30 cellular contexts compared by ENCODE assay signal in genomic region chr3:165749241-165749640, GRCh38.
"Had no signal": no experiment of that assay in that cellular context is flagged by ENCODE, and none has a peak within 500 bp of the region (broad histone marks: within the 10 kb centered on the region; RNA-seq: fewer than 3 reads in every experiment).

No MANE protein-coding gene starts in this region.

- H3K36me3 Mint-ChIP-seq: immature natural killer cell; mesothelial cell of epicardium; naive B cell; natural killer cell; neural progenitor cell; stimulated activated effector memory CD8-positive, alpha-beta T cell treated with anti-CD3 and anti-CD28 coated beads, Interleukin-12 subunit alpha, Interleukin-12 subunit beta, amount 100 ng/mL, for 72 hours had no signal

- H3K36me3 ChIP-seq: left lung, lower lobe of right lung, neural progenitor cell, neutrophil, ovary, spleen, suprapubic skin, thoracic aorta, tibial artery, upper lobe of right lung had no signal

- ATAC-seq: left colon; left lung; lower lobe of right lung; natural killer cell; right cardiac atrium; sciatic nerve; stimulated activated effector memory CD8-positive, alpha-beta T cell treated with anti-CD3 and anti-CD28 coated beads, Interleukin-12 subunit alpha, Interleukin-12 subunit beta, amount 100 ng/mL, for 72 hours; upper lobe of right lung had no signal

- H3K4me1 Mint-ChIP-seq: immature natural killer cell; naive B cell; natural killer cell; neural progenitor cell; stimulated activated effector memory CD8-positive, alpha-beta T cell treated with anti-CD3 and anti-CD28 coated beads, Interleukin-12 subunit alpha, Interleukin-12 subunit beta, amount 100 ng/mL, for 72 hours had no signal

- H3K4me1 ChIP-seq: left lung, lower lobe of right lung, neural progenitor cell, spleen, suprapubic skin, tibial artery, upper lobe of right lung had no signal

- H3K27ac Mint-ChIP-seq: immature natural killer cell; mesothelial cell of epicardium; naive B cell; natural killer cell; nephron progenitor cell; neural progenitor cell; progenitor cell of endocrine pancreas; stimulated activated effector memory CD8-positive, alpha-beta T cell treated with anti-CD3 and anti-CD28 coated beads, Interleukin-12 subunit alpha, Interleukin-12 subunit beta, amount 100 ng/mL, for 72 hours; stimulated activated naive CD8-positive, alpha-beta T cell treated with anti-CD3 and anti-CD28 coated beads, Interleukin-15, Interleukin-2, amounts not matched to agents 100 ng/mL and 50 ng/mL, for 24 hours had no signal

- H2AFZ ChIP-seq: neural progenitor cell had no signal

- H3K9me3 Mint-ChIP-seq: nephron progenitor cell, neural progenitor cell had no signal

- H3K4me2 ChIP-seq: neural progenitor cell had no signal

- H3K27ac ChIP-seq: left lung, lower lobe of right lung, neural progenitor cell, neutrophil, ovary, spleen, suprapubic skin, thoracic aorta, tibial artery, upper lobe of right lung had no signal

- H3K27me3 Mint-ChIP-seq: naive B cell; progenitor cell of endocrine pancreas; stimulated activated naive CD8-positive, alpha-beta T cell treated with anti-CD3 and anti-CD28 coated beads, Interleukin-15, Interleukin-2, amounts not matched to agents 100 ng/mL and 50 ng/mL, for 24 hours had no signal

- H3K4me3 Mint-ChIP-seq: immature natural killer cell; mesothelial cell of epicardium; naive B cell; natural killer cell; nephron progenitor cell; neural progenitor cell; stimulated activated effector memory CD8-positive, alpha-beta T cell treated with anti-CD3 and anti-CD28 coated beads, Interleukin-12 subunit alpha, Interleukin-12 subunit beta, amount 100 ng/mL, for 72 hours; stimulated activated naive CD8-positive, alpha-beta T cell treated with anti-CD3 and anti-CD28 coated beads, Interleukin-15, Interleukin-2, amounts not matched to agents 100 ng/mL and 50 ng/mL, for 24 hours had no signal

- H3K9ac ChIP-seq: neural progenitor cell had no signal

- H3K4me3 ChIP-seq: left lung, lower lobe of right lung, neural progenitor cell, ovary, spleen, suprapubic skin, thoracic aorta, tibial artery, upper lobe of right lung had no signal

- H3K27me3 ChIP-seq: left lung, neural progenitor cell, neutrophil, ovary, spleen, suprapubic skin, tibial artery, upper lobe of right lung had no signal

- DNase-seq: hypothalamus; immature natural killer cell; kidney; left colon; left lung; lower lobe of right lung; mesendoderm; naive B cell; natural killer cell; nephron progenitor cell; occipital lobe; ovary; retina; right cardiac atrium; small intestine; spleen; stimulated activated CD4-positive, alpha-beta T cell treated with anti-CD3 and anti-CD28 coated beads, Interleukin-4, amount 100 ng/mL, for 24 hours; stimulated activated naive CD4-positive, alpha-beta T cell; tibial artery; trophoblast cell; upper lobe of right lung had no signal

- H3K9me3 ChIP-seq: left lung, lower lobe of right lung, neutrophil, ovary, suprapubic skin, thoracic aorta, tibial artery, upper lobe of right lung had no signal
